In the genomic region with DNA sequence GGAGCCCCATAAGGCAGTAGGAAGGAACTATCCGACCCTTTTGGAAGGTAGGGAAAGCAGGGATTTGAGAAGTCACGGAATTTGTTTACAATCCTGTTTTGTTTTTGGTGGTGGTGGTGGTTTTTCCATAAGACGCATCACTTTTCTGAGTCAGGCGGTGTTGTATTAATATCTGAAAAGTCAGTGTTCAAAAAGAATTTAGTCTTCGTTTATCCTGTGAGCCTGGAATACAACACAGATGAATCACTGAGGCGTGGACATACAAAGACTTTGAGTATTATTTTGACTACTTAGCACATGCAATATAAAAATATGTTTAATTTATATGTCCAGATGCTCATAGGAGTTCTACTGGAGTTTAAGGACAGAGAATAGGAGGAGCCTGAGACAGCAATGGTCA, we compare ENCODE assay signal across 8 cellular contexts. TPM values are rescaled to one million over a fixed set of nuclear protein-coding genes. Genes with fewer than 3 reads are reported as not detected.
DNase-seq lines count a peak whose midpoint lies in the region; ATAC-seq and TF ChIP-seq lines count a peak whose summit lies in the region.

No MANE protein-coding gene starts in this region.

- H3F3A ChIP-seq in GM23338 (replicated peaks; ENCODE audit: low read depth) (peaks cover 5% of the 10 kb centered on the region; the same call in 1 of the 2 replicates), smooth muscle cell (ENCODE audit: low read depth) (no peaks in the 10 kb centered on the region)

- POLR2A ChIA-PET in WTC11 (lab: Charles Lee): no interaction called here

- peaks cover 9% of the 10 kb centered on the region for H4K20me1 ChIP-seq in GM23338 (replicated peaks; ENCODE audit: insufficient read depth)
- no peaks in the 10 kb centered on the region for H4K20me1 ChIP-seq in smooth muscle cell (ENCODE audit: low read depth)

- peaks cover 26% of the 10 kb centered on the region for H3K27me3 ChIP-seq in GM23338 (ENCODE audit: insufficient read depth)
- no peaks in the 10 kb centered on the region for H3K27me3 ChIP-seq in smooth muscle cell (ENCODE audit: low read depth)

- DNase-seq in GM23338 (ENCODE audit: low spot score): no peak
- DNase-seq in WTC11 (ENCODE audit: low spot score): no peak
- no peak for DNase-seq in glutamatergic neuron
- DNase-seq in smooth muscle cell (lab: John Stamatoyannopoulos, UW; ENCODE audit: unreplicated experiment): no peak
- no peak for DNase-seq in stimulated activated CD4-positive, alpha-beta T cell treated with anti-CD3 and anti-CD28 coated beads, Interleukin-15, amount 100 ng/mL, for 24 hours
- no peak for DNase-seq in GF-D8 (lab: John Stamatoyannopoulos, UW)
- DNase-seq in Ammon's horn (ENCODE audit: low spot score): no peak

- peaks cover 14% of the 10 kb centered on the region; the same call in 1 of the 2 replicates for H3K79me2 ChIP-seq in GM23338 (replicated peaks; ENCODE audit: insufficient read depth)
- H3K79me2 ChIP-seq in smooth muscle cell (ENCODE audit: low read depth): no peaks in the 10 kb centered on the region

- peaks cover 49% of the 10 kb centered on the region for H3K36me3 Mint-ChIP-seq in GM23338 (ENCODE audit: low read depth)
- peaks cover 40% of the 10 kb centered on the region for H3K36me3 Mint-ChIP-seq in WTC11
- peaks cover 46% of the 10 kb centered on the region for H3K36me3 Mint-ChIP-seq in glutamatergic neuron (ENCODE audit: unreplicated experiment)

- no peaks in the 10 kb centered on the region for H3K9me2 ChIP-seq in GM23338 (ENCODE audit: insufficient read depth)

- no peak for ATAC-seq in GM23338
- no peak for ATAC-seq in WTC11
- ATAC-seq in HG03342 (IDR thresholded peaks at IDR 0.05; ENCODE audit: unreplicated experiment): no peak

- H3K36me3 ChIP-seq in GM23338 (ENCODE audit: insufficient read depth) (peaks cover 25% of the 10 kb centered on the region), smooth muscle cell (ENCODE audit: low read depth) (peaks cover 29% of the 10 kb centered on the region)

- peak overlapping the region; percentile 93 for H3K4me2 ChIP-seq in GM23338
- H3K4me2 ChIP-seq in smooth muscle cell: peak overlapping the region; percentile 96

- H3K4me1 ChIP-seq in GM23338 (ENCODE audit: insufficient read depth) (peaks cover 14% of the 10 kb centered on the region), smooth muscle cell (ENCODE audit: low read depth) (peaks cover 10% of the 10 kb centered on the region)

- H3K27ac ChIP-seq in GM23338 (ENCODE audit: low read depth) (no peak overlapping the region), smooth muscle cell (ENCODE audit: low read depth) (no peak overlapping the region)

- H2AFZ ChIP-seq in GM23338: peak overlapping the region; percentile 94; the same call in 1 of the 2 replicates
- H2AFZ ChIP-seq in smooth muscle cell (ENCODE audit: low read depth): peak overlapping the region; percentile 100

- H3K27me3 Mint-ChIP-seq in GM23338 (ENCODE audit: insufficient read depth, low read depth, poor library complexity) (peaks cover 20% of the 10 kb centered on the region), WTC11 (ENCODE audit: low read depth) (peaks cover 22% of the 10 kb centered on the region), glutamatergic neuron (ENCODE audit: unreplicated experiment) (peaks cover 4% of the 10 kb centered on the region)

- H3K4me1 Mint-ChIP-seq in GM23338: peaks cover 21% of the 10 kb centered on the region; the same call in 2 of the 3 replicates
- peaks cover 21% of the 10 kb centered on the region for H3K4me1 Mint-ChIP-seq in WTC11
- peaks cover 8% of the 10 kb centered on the region for H3K4me1 Mint-ChIP-seq in glutamatergic neuron (ENCODE audit: low read depth, unreplicated experiment)

- peak overlapping the region; percentile 85 for H3K4me3 ChIP-seq in GM23338
- peak overlapping the region; percentile 89 for H3K4me3 ChIP-seq in smooth muscle cell

- H3K9ac ChIP-seq in smooth muscle cell (ENCODE audit: low read depth): peak overlapping the region; percentile 25

- H3K9me3 Mint-ChIP-seq in GM23338 (peaks cover 38% of the 10 kb centered on the region), WTC11 (peaks cover 33% of the 10 kb centered on the region), glutamatergic neuron (ENCODE audit: unreplicated experiment) (peaks cover 17% of the 10 kb centered on the region)

- 65% methylated on average over 6 of the region's 6 CpGs for WGBS in smooth muscle cell (ENCODE audit: low lambda C conversion rate)

- H3K9me3 ChIP-seq in smooth muscle cell (replicated peaks; ENCODE audit: low read depth): peaks cover 28% of the 10 kb centered on the region

- CTCF ChIA-PET in WTC11 (lab: Charles Lee): no interaction called here

- H3K4me3 Mint-ChIP-seq in GM23338 (peak overlapping the region; percentile 86), WTC11 (peak overlapping the region; percentile 91), glutamatergic neuron (ENCODE audit: unreplicated experiment) (peak overlapping the region; percentile 94)

- no peak for TF ChIP-seq CTCF in GM23338 (conservative IDR thresholded peaks at IDR 0.05; ENCODE audit: low read depth in 2 of 2)
- no peak for TF ChIP-seq CTCF in WTC11 (IDR thresholded peaks at IDR 0.05)
- no peak for TF ChIP-seq CTCF in glutamatergic neuron (IDR thresholded peaks at IDR 0.05; ENCODE audit: partially characterized antibody, unreplicated experiment)
- no peak for TF ChIP-seq CTCF in smooth muscle cell (IDR thresholded peaks at IDR 0.05; ENCODE audit: borderline replicate concordance, insufficient read depth, poor library complexity, severe bottlenecking)

- H3K27ac Mint-ChIP-seq in GM23338 (no peak overlapping the region), WTC11 (no peak overlapping the region; the same call in 1 of the 2 replicates), glutamatergic neuron (ENCODE audit: unreplicated experiment) (peak overlapping the region; percentile 89)

TF ChIP-seq in GM23338, 12 proteins besides CTCF, POLR2A, EP300 and RAD21 (continues in another document):
- TF ChIP-seq JUNB (IDR thresholded peaks at IDR 0.05; ENCODE audit: unreplicated experiment) (no peak), EZH2phosphoT487 (IDR thresholded peaks at IDR 0.05; ENCODE audit: unreplicated experiment) (no peak), NANOG (IDR thresholded peaks at IDR 0.05; ENCODE audit: borderline replicate concordance) (no peak)
- TF ChIP-seq, protein P1, sequence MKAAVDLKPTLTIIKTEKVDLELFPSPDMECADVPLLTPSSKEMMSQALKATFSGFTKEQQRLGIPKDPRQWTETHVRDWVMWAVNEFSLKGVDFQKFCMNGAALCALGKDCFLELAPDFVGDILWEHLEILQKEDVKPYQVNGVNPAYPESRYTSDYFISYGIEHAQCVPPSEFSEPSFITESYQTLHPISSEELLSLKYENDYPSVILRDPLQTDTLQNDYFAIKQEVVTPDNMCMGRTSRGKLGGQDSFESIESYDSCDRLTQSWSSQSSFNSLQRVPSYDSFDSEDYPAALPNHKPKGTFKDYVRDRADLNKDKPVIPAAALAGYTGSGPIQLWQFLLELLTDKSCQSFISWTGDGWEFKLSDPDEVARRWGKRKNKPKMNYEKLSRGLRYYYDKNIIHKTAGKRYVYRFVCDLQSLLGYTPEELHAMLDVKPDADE (IDR thresholded peaks at IDR 0.05): no peak

TF ChIP-seq in WTC11, 78 proteins besides CTCF, POLR2A, EP300 and RAD21:
- TF ChIP-seq KAT7 (CRISPR knock-in tag; IDR thresholded peaks at IDR 0.05; ENCODE audit: borderline replicate concordance): no peak

RNA-seq across cellular contexts. Expression of a gene that starts 0.8 kb away (rescaled TPM):
- total RNA-seq in GM23338 (2014; rRNA removed; shearing (Covaris generic)): 13.3 and 17.9 TPM in 2 replicates
- polyA plus RNA-seq in GM23338 (2016; fragmentation: Nextera tagmentation; extraction: Ambion mirVana) (2.2 and 2.7 TPM in 2 replicates), smooth muscle cell (0.63 and 1.6 TPM in 2 replicates)
- total RNA-seq in WTC11 (2021) (9.4 to 10.8 TPM (median 10.3 TPM) in 3 replicates), glutamatergic neuron (ENCODE audit: unreplicated experiment) (21.1 TPM), smooth muscle cell (3.7 and 5.3 TPM in 2 replicates)

RNA-seq across cellular contexts. Expression of a gene that starts 42.5 kb away (rescaled TPM):
- total RNA-seq in GM23338 (2014; rRNA removed; shearing (Covaris generic)): 2.5 and 3.4 TPM in 2 replicates
- polyA plus RNA-seq in GM23338 (2016; fragmentation: Nextera tagmentation; extraction: Ambion mirVana): 1.3 and 2.0 TPM in 2 replicates
- total RNA-seq in WTC11 (2021): 2.4 to 3.5 TPM (median 3.4 TPM) in 3 replicates
- total RNA-seq in glutamatergic neuron (ENCODE audit: unreplicated experiment): 3.3 TPM
- 6.9 and 7.0 TPM in 2 replicates for total RNA-seq in smooth muscle cell
- 1.8 and 2.9 TPM in 2 replicates for polyA plus RNA-seq in smooth muscle cell

RNA-seq across cellular contexts. Expression of a gene that starts 48.5 kb away (rescaled TPM):
- total RNA-seq in GM23338 (2014; rRNA removed; shearing (Covaris generic)): 5.7 and 7.2 TPM in 2 replicates
- polyA plus RNA-seq in GM23338 (2016; fragmentation: Nextera tagmentation; extraction: Ambion mirVana) (8.3 and 9.3 TPM in 2 replicates), smooth muscle cell (2.7 and 3.7 TPM in 2 replicates)
- total RNA-seq in WTC11 (2021) (18.0 to 19.3 TPM (median 18.2 TPM) in 3 replicates), glutamatergic neuron (ENCODE audit: unreplicated experiment) (19.1 TPM), smooth muscle cell (6.1 and 10.8 TPM in 2 replicates)
